21 cellular contexts compared by ENCODE assay signal in the genomic region with DNA sequence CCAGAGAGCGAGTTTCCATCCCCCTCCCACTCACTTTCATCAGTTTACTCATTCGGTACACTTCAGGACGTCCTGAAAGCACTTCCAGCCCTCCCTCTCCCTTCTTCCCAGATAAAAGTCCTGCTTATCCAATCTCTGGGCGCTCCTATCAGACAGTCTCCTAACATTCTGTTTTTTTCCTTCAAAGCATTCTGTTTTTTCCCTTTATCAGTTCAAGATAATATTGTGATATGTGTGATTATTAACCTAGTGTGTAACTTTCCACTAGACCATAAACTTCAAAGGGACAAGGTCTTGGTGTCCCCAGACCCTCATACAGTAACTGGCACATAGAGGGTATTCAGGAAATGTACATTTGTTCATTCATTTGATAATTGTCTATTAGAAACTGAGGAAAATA. TPM values are rescaled to one million over a fixed set of nuclear protein-coding genes. Genes with fewer than 3 reads are reported as not detected.
DNase-seq lines count a peak whose midpoint lies in the region; ATAC-seq and TF ChIP-seq lines count a peak whose summit lies in the region.
"Had no signal": no experiment of that assay in that cellular context is flagged by ENCODE, and none has a peak within 500 bp of the region (broad histone marks: within the 10 kb centered on the region; RNA-seq: fewer than 3 reads in every experiment).

No MANE protein-coding gene starts in this region.

- H3K9ac ChIP-seq in trophoblast cell (ENCODE audit: low read length) = no peak overlapping the region
- H3K9ac ChIP-seq: BLaER1 had no signal

- H3K4me1 ChIP-seq in Caco-2 (peaks cover 53% of the 10 kb centered on the region), hepatocyte (ENCODE audit: insufficient read depth) (peaks cover 4% of the 10 kb centered on the region), trophoblast cell (ENCODE audit: control insufficient read depth in 1 of 2, insufficient read depth in 2 of 2, low read length in 2 of 2) (peaks cover 29 to 31% of the 10 kb centered on the region in 2 experiments), sigmoid colon (peaks cover 0 to 11% (median 11%) of the 10 kb centered on the region in 4 donors)
- H3K4me1 ChIP-seq: BE2C, BLaER1 had no signal

- H3K18ac ChIP-seq in trophoblast cell (ENCODE audit: low read length) = no peak overlapping the region

- H2BK120ac ChIP-seq in trophoblast cell (ENCODE audit: insufficient read depth, low read length, poor library complexity) = peak overlapping the region; percentile 39

- H3K36me3 ChIP-seq in Caco-2 (ENCODE audit: control insufficient read depth, insufficient read depth, low read length) (no peaks in the 10 kb centered on the region), hepatocyte (replicated peaks; ENCODE audit: insufficient read depth, low read depth) (no peaks in the 10 kb centered on the region), trophoblast cell (ENCODE audit: control insufficient read depth in 1 of 2, insufficient read depth in 2 of 2, low read length in 2 of 2) (no peaks in the 10 kb centered on the region), sigmoid colon (no peaks in the 10 kb centered on the region)
- H3K36me3 ChIP-seq: BE2C, BLaER1 had no signal

- no peaks in the 10 kb centered on the region for H4K20me1 ChIP-seq in hepatocyte (ENCODE audit: insufficient read depth, poor library complexity, severe bottlenecking)
- H4K20me1 ChIP-seq: BLaER1 had no signal

- no peak overlapping the region for H3K4ac ChIP-seq in trophoblast cell (ENCODE audit: low read depth, low read length)

- H3K27me3 Mint-ChIP-seq in Caco-2 (ENCODE audit: insufficient read depth, unreplicated experiment) = no peaks in the 10 kb centered on the region

- peak overlapping the region; percentile 91 for H3K27ac Mint-ChIP-seq in Caco-2 (ENCODE audit: unreplicated experiment)
- peak overlapping the region; percentile 37 for H3K27ac Mint-ChIP-seq in stimulated activated effector memory CD8-positive, alpha-beta T cell treated with anti-CD3 and anti-CD28 coated beads, Interleukin-12 subunit alpha, Interleukin-12 subunit beta, amount 100 ng/mL, for 72 hours
- H3K27ac Mint-ChIP-seq: CD14-positive monocyte; CD4-positive, alpha-beta memory T cell; CD4-positive, CD25-positive, alpha-beta regulatory T cell; CD8-positive, alpha-beta memory T cell had no signal

- H3K9me3 Mint-ChIP-seq in Caco-2 (ENCODE audit: unreplicated experiment) = no peaks in the 10 kb centered on the region
- H3K9me3 Mint-ChIP-seq in stimulated activated effector memory CD8-positive, alpha-beta T cell treated with anti-CD3 and anti-CD28 coated beads, Interleukin-12 subunit alpha, Interleukin-12 subunit beta, amount 100 ng/mL, for 72 hours = no peaks in the 10 kb centered on the region
- H3K9me3 Mint-ChIP-seq: CD4-positive, alpha-beta memory T cell; CD4-positive, CD25-positive, alpha-beta regulatory T cell; CD8-positive, alpha-beta memory T cell had no signal

- TF ChIP-seq POLR2A in sigmoid colon (IDR thresholded peaks at IDR 0.05) = no peak

- DNase-seq in Caco-2 (peak; percentile 54 to 68), hepatocyte (ENCODE audit: low spot score) (no peak), trophoblast cell (no peak), sigmoid colon (no peak)
- no peak for DNase-seq in stimulated activated effector memory CD8-positive, alpha-beta T cell treated with anti-CD3 and anti-CD28 coated beads, Interleukin-12 subunit alpha, Interleukin-12 subunit beta, amount 100 ng/mL, for 72 hours (ENCODE audit: low spot score in 2 of 2)
- DNase-seq: 8988T; ACHN; BE2C; C1 segment of cervical spinal cord; Calu3; CD4-positive, alpha-beta memory T cell; CD4-positive, CD25-positive, alpha-beta regulatory T cell; CD8-positive, alpha-beta memory T cell; COR-L47; DMS79 treated with DMSO at 0.1 percent for 48 hours; GF-D8 had no signal

- H4K8ac ChIP-seq in trophoblast cell (ENCODE audit: low read depth, low read length) = no peak overlapping the region

- H3K4me2 ChIP-seq in hepatocyte (no peak overlapping the region), trophoblast cell (ENCODE audit: low read length) (no peak overlapping the region)
- H3K4me2 ChIP-seq: BLaER1 had no signal

- H3K36me3 Mint-ChIP-seq in Caco-2 (ENCODE audit: insufficient read depth, unreplicated experiment) = no peaks in the 10 kb centered on the region
- H3K36me3 Mint-ChIP-seq in stimulated activated effector memory CD8-positive, alpha-beta T cell treated with anti-CD3 and anti-CD28 coated beads, Interleukin-12 subunit alpha, Interleukin-12 subunit beta, amount 100 ng/mL, for 72 hours = no peaks in the 10 kb centered on the region
- H3K36me3 Mint-ChIP-seq: CD14-positive monocyte; CD4-positive, alpha-beta memory T cell; CD4-positive, CD25-positive, alpha-beta regulatory T cell had no signal

- 29% methylated on average over 4 of the region's 4 CpGs for WGBS in hepatocyte (ENCODE audit: low lambda C conversion rate, missing lambda C conversion rate)
- WGBS in trophoblast cell (ENCODE audit: extremely low coverage, insufficient coverage, insufficient read length) = no CpG with 5 or more reads among the region's 4 CpGs
- 44 to 65% methylated on average over 4 of the region's 4 CpGs for WGBS in sigmoid colon, 2 donors

- H3K27me3 ChIP-seq in Caco-2 (replicated peaks; ENCODE audit: control insufficient read depth, insufficient read depth, low read length) = no peaks in the 10 kb centered on the region
- no peaks in the 10 kb centered on the region for H3K27me3 ChIP-seq in hepatocyte
- no peaks in the 10 kb centered on the region for H3K27me3 ChIP-seq in trophoblast cell (ENCODE audit: insufficient read depth, low read length)
- no peaks in the 10 kb centered on the region for H3K27me3 ChIP-seq in sigmoid colon
- H3K27me3 ChIP-seq: BE2C, BLaER1 had no signal

- no peak overlapping the region for H3K4me3 ChIP-seq in Caco-2 (ENCODE audit: low read depth, low read length)
- H3K4me3 ChIP-seq in hepatocyte = no peak overlapping the region
- H3K4me3 ChIP-seq in trophoblast cell (ENCODE audit: low read depth, low read length) = no peak overlapping the region
- H3K4me3 ChIP-seq in sigmoid colon = no peak overlapping the region
- H3K4me3 ChIP-seq: BLaER1 had no signal

- no peaks in the 10 kb centered on the region for H3K79me2 ChIP-seq in hepatocyte
- peaks cover 6% of the 10 kb centered on the region for H3K79me2 ChIP-seq in trophoblast cell (ENCODE audit: control insufficient read depth, insufficient read depth, low read length, poor library complexity)

- H2AK5ac ChIP-seq in trophoblast cell (ENCODE audit: low read length) = no peak overlapping the region

- intact Hi-C loops in Caco-2 (cut with micrococcal nuclease; ENCODE audit: unreplicated experiment) (loop anchor here (1.0 to 10.0 kb wide), 3 partner anchors 21 to 1309 kb away; no protein-coding TSS in a partner anchor), sigmoid colon (cut with DNase I) (no loop called here)

- H3K9me2 ChIP-seq in hepatocyte (replicated peaks; ENCODE audit: insufficient read depth) = no peaks in the 10 kb centered on the region

- H4K12ac ChIP-seq in trophoblast cell (ENCODE audit: low read depth, low read length) = no peak overlapping the region

- peaks cover 50% of the 10 kb centered on the region for H3K4me1 Mint-ChIP-seq in Caco-2 (ENCODE audit: low read depth, unreplicated experiment)
- H3K4me1 Mint-ChIP-seq in stimulated activated effector memory CD8-positive, alpha-beta T cell treated with anti-CD3 and anti-CD28 coated beads, Interleukin-12 subunit alpha, Interleukin-12 subunit beta, amount 100 ng/mL, for 72 hours = peaks cover 8% of the 10 kb centered on the region
- H3K4me1 Mint-ChIP-seq: CD8-positive, alpha-beta memory T cell had no signal

- H3K9me3 ChIP-seq in Caco-2 = no peaks in the 10 kb centered on the region
- no peaks in the 10 kb centered on the region for H3K9me3 ChIP-seq in hepatocyte (ENCODE audit: low read depth)
- peaks cover 2% of the 10 kb centered on the region for H3K9me3 ChIP-seq in trophoblast cell (ENCODE audit: insufficient read depth, low read depth, low read length)
- H3K9me3 ChIP-seq in sigmoid colon = no peaks in the 10 kb centered on the region
- H3K9me3 ChIP-seq: BE2C, BLaER1 had no signal

- ATAC-seq in stimulated activated effector memory CD8-positive, alpha-beta T cell treated with anti-CD3 and anti-CD28 coated beads, Interleukin-12 subunit alpha, Interleukin-12 subunit beta, amount 100 ng/mL, for 72 hours = no peak
- ATAC-seq in HG03432 (IDR thresholded peaks at IDR 0.05; ENCODE audit: unreplicated experiment) = no peak
- ATAC-seq in HG03521 (IDR thresholded peaks at IDR 0.05; ENCODE audit: unreplicated experiment) = no peak
- ATAC-seq in HG03565 (IDR thresholded peaks at IDR 0.05; ENCODE audit: unreplicated experiment) = no peak

- H2AFZ ChIP-seq in hepatocyte = no peak overlapping the region
- no peak overlapping the region for H2AFZ ChIP-seq in trophoblast cell (ENCODE audit: insufficient read depth, low read length, poor library complexity)

- CTCF ChIA-PET in Caco-2 (lab: Charles Lee) = interaction anchor here (1.9 kb wide), 1 partner anchor 31 kb away, joined by 22 read pairs; no protein-coding TSS in a partner anchor

- H3K79me1 ChIP-seq in trophoblast cell (ENCODE audit: low read length) = peaks cover 37% of the 10 kb centered on the region

- no peak overlapping the region for H3K23ac ChIP-seq in trophoblast cell (ENCODE audit: low read length)

- no peak overlapping the region for H3K14ac ChIP-seq in trophoblast cell (ENCODE audit: low read length)

- no TSS peak for BruUV-seq in Caco-2 (replicated peaks; lab: Mats Ljungman, UMichigan)

- peak overlapping the region; percentile 72 for H4K91ac ChIP-seq in trophoblast cell (ENCODE audit: low read depth, low read length)

- peak overlapping the region; percentile 54 for H3K4me3 Mint-ChIP-seq in Caco-2 (ENCODE audit: unreplicated experiment)
- no peak overlapping the region for H3K4me3 Mint-ChIP-seq in stimulated activated effector memory CD8-positive, alpha-beta T cell treated with anti-CD3 and anti-CD28 coated beads, Interleukin-12 subunit alpha, Interleukin-12 subunit beta, amount 100 ng/mL, for 72 hours
- H3K4me3 Mint-ChIP-seq: CD14-positive monocyte; CD4-positive, alpha-beta memory T cell; CD4-positive, CD25-positive, alpha-beta regulatory T cell; CD8-positive, alpha-beta memory T cell had no signal

- H3K27ac ChIP-seq in hepatocyte (peak overlapping the region; percentile 4), trophoblast cell (ENCODE audit: low read depth, low read length) (no peak overlapping the region), sigmoid colon (no peak overlapping the region)
- H3K27ac ChIP-seq: BLaER1 had no signal

- peak overlapping the region; percentile 50 for H2BK5ac ChIP-seq in trophoblast cell (ENCODE audit: low read depth, low read length, poor library complexity)

- no peak for TF ChIP-seq EP300 in sigmoid colon (IDR thresholded peaks at IDR 0.05)

- POLR2A ChIA-PET in Caco-2 (lab: Charles Lee) = no interaction called here

- TF ChIP-seq CTCF in Caco-2 (IDR thresholded peaks at IDR 0.05; ENCODE audit: insufficient read depth in 1 of 2, low read depth in 1 of 2, low read length in 1 of 2, severe bottlenecking in 1 of 2, unreplicated experiment in 1 of 2) (no peak), hepatocyte (IDR thresholded peaks at IDR 0.05; ENCODE audit: poor library complexity) (no peak), sigmoid colon (IDR thresholded peaks at IDR 0.05) (no peak)

- peak overlapping the region; percentile 29 for H2BK12ac ChIP-seq in trophoblast cell (ENCODE audit: low read length)

RNA-seq across cellular contexts. Expression of a gene that starts 24.4 kb away (rescaled TPM):
- total RNA-seq in Caco-2 (2022) = 11.9 and 12.1 TPM in 2 replicates
- total RNA-seq in hepatocyte = 25.1 and 31.9 TPM in 2 replicates
- polyA plus RNA-seq in hepatocyte = 24.9 and 27.5 TPM in 2 replicates
- 30.3 and 33.4 TPM in 2 replicates for polyA plus RNA-seq in trophoblast cell (2013)
- 10 to 100 TPM in 2 of 4 donors, 1 to 10 TPM in 2; 5.0 to 10.5 (median 8.7) TPM for total RNA-seq in sigmoid colon
- polyA plus RNA-seq in sigmoid colon = 1 to 10 TPM; 5.1 to 6.0 (median 5.9) TPM

RNA-seq across cellular contexts. Expression of a gene that starts 28.8 kb away (rescaled TPM):
- total RNA-seq in Caco-2 (2022) (128 and 142 TPM in 2 replicates), hepatocyte (37.4 and 41.0 TPM in 2 replicates), sigmoid colon (10 to 100 TPM in 2 of 4 donors, 1 to 10 TPM in 2; 3.3 to 17.1 (median 10.7) TPM)
- polyA plus RNA-seq in hepatocyte (38.9 and 51.3 TPM in 2 replicates), sigmoid colon (10 to 100 TPM; 12.6 to 28.7 (median 27.4) TPM)
- polyA plus RNA-seq in trophoblast cell (2013) = 73.2 and 77.7 TPM in 2 replicates

Comparison
In these comparisons a context has a peak if more than half of its experiments do, and no peak if none do; other contexts are left out.
1. DNase-seq: peak in Caco-2 (2 of 2); none in hepatocyte (single experiment), trophoblast cell (0 of 2), stimulated activated effector memory CD8-positive, alpha-beta T cell treated with anti-CD3 and anti-CD28 coated beads, Interleukin-12 subunit alpha, Interleukin-12 subunit beta, amount 100 ng/mL, for 72 hours (0 of 2) and sigmoid colon (single experiment).